ENCODE assay signal across 16 cellular contexts in genomic region chr5:124310453-124310852, GRCh38.
A peak's percentile ranks its signal among the peaks of the same experiment; 100 is the strongest.
DNase-seq lines count a peak whose midpoint lies in the region; ATAC-seq and TF ChIP-seq lines count a peak whose summit lies in the region.
"Had no signal": no experiment of that assay in that cellular context is flagged by ENCODE, and none has a peak within 500 bp of the region (broad histone marks: within the 10 kb centered on the region; RNA-seq: fewer than 3 reads in every experiment).

No MANE protein-coding gene starts in this region.

- intact Hi-C loops in Calu3 (cut with micrococcal nuclease; ENCODE audit: unreplicated experiment) = no loop called here

- H3K36me3 Mint-ChIP-seq in Calu3 (ENCODE audit: insufficient read depth, unreplicated experiment) (no peaks in the 10 kb centered on the region), brain (no peaks in the 10 kb centered on the region)

- H3K27me3 Mint-ChIP-seq in Calu3 (ENCODE audit: unreplicated experiment) (no peaks in the 10 kb centered on the region), brain (no peaks in the 10 kb centered on the region)

- CTCF ChIA-PET in Calu3 (lab: Charles Lee) = interaction anchor here (0.7 kb wide), 2 partner anchors 123 to 346 kb away, joined by 3 read pairs; no protein-coding TSS in a partner anchor

- peaks cover 6% of the 10 kb centered on the region for H3K4me1 Mint-ChIP-seq in Calu3 (ENCODE audit: low read depth, unreplicated experiment)
- peaks cover 4% of the 10 kb centered on the region for H3K4me1 Mint-ChIP-seq in brain

- H3K27ac Mint-ChIP-seq in Calu3 (ENCODE audit: unreplicated experiment) (no peak overlapping the region), brain (peak overlapping the region in 3 of 5 experiments; percentile 4 to 37 (median 10))

- H3K4me3 Mint-ChIP-seq in Calu3 (ENCODE audit: low read depth, unreplicated experiment) (no peak overlapping the region), brain (peak overlapping the region in 2 of 5 experiments; percentile 16 to 44)

- peaks cover 2% of the 10 kb centered on the region for H3K9me3 Mint-ChIP-seq in Calu3 (ENCODE audit: low read depth, unreplicated experiment)
- H3K9me3 Mint-ChIP-seq in brain = peaks cover 0 to 8% (median under 1%) of the 10 kb centered on the region in 5 experiments

- no TSS peak for BruUV-seq in Calu3 (replicated peaks; lab: Mats Ljungman, UMichigan)

- ATAC-seq in GM21367 (IDR thresholded peaks at IDR 0.05; ENCODE audit: unreplicated experiment) (no peak), GM21576 (IDR thresholded peaks at IDR 0.05; ENCODE audit: unreplicated experiment) (no peak), HG02763 (IDR thresholded peaks at IDR 0.05; ENCODE audit: unreplicated experiment) (no peak)
- ATAC-seq: activated CD4-positive, CD25-positive, alpha-beta regulatory T cell treated with anti-CD3 and anti-CD28 coated beads, Interleukin-2, amount 50 U/mL, for 24 hours; HCT116; HepG2 had no signal

- no peak for TF ChIP-seq CTCF in Calu3 (IDR thresholded peaks at IDR 0.05; ENCODE audit: unreplicated experiment)
- no peak for TF ChIP-seq CTCF in brain (conservative IDR thresholded peaks at IDR 0.05)
- TF ChIP-seq CTCF in GM20000 (IDR thresholded peaks at IDR 0.05; ENCODE audit: extremely low read depth, missing control alignments) = no peak

- DNase-seq in Calu3 (peak; percentile 33), LoVo (ENCODE audit: low spot score) (peak; percentile 39), medulla oblongata (ENCODE audit: extremely low spot score) (peak; percentile 35), GM20000 (ENCODE audit: low spot score) (no peak)
- DNase-seq: activated naive CD4-positive, alpha-beta T cell; COR-L47; GDM1; sigmoid colon; stimulated activated CD4-positive, alpha-beta T cell treated with anti-CD3 and anti-CD28 coated beads, Interleukin-4, amount 100 ng/mL, for 1 hour had no signal
